In genomic region chr20:22339946-22340345, GRCh38 we compare ENCODE assay signal across 21 cellular contexts.
"Had no signal": no experiment of that assay in that cellular context is flagged by ENCODE, and none has a peak within 500 bp of the region (broad histone marks: within the 10 kb centered on the region; RNA-seq: fewer than 3 reads in every experiment).

No MANE protein-coding gene starts in this region.

- H3K27me3 Mint-ChIP-seq: activated CD4-positive, alpha-beta memory T cell treated with anti-CD3 and anti-CD28 coated beads for 36 hours had no signal

- H3K4me1 Mint-ChIP-seq: activated T-helper 17 cell treated with anti-CD3 and anti-CD28 coated beads, Interleukin-2, amount 50 U/mL, for 72 hours had no signal

- H3K4me3 ChIP-seq: gastrocnemius medialis, heart left ventricle, left lung, thyroid gland had no signal

- H3K36me3 Mint-ChIP-seq: activated CD4-positive, alpha-beta memory T cell treated with anti-CD3 and anti-CD28 coated beads for 36 hours; activated naive CD8-positive, alpha-beta T cell treated with anti-CD3 and anti-CD28 coated beads for 36 hours; WTC11 had no signal

- H3K27ac ChIP-seq: gastrocnemius medialis, heart left ventricle, left lung, thyroid gland had no signal

- H3K4me3 Mint-ChIP-seq: activated CD4-positive, alpha-beta memory T cell treated with anti-CD3 and anti-CD28 coated beads for 36 hours; activated CD4-positive, alpha-beta T cell treated with anti-CD3 and anti-CD28 coated beads for 36 hours; activated naive CD8-positive, alpha-beta T cell treated with anti-CD3 and anti-CD28 coated beads for 36 hours; activated T-helper 17 cell treated with anti-CD3 and anti-CD28 coated beads, Interleukin-2, amount 50 U/mL, for 72 hours had no signal

- H3K27ac Mint-ChIP-seq: activated CD4-positive, alpha-beta memory T cell treated with anti-CD3 and anti-CD28 coated beads for 36 hours; activated CD4-positive, alpha-beta T cell treated with anti-CD3 and anti-CD28 coated beads for 36 hours; activated naive CD8-positive, alpha-beta T cell treated with anti-CD3 and anti-CD28 coated beads for 36 hours; activated T-helper 17 cell treated with anti-CD3 and anti-CD28 coated beads, Interleukin-2, amount 50 U/mL, for 72 hours; nephron; WTC11 had no signal

- ATAC-seq: activated CD4-positive, alpha-beta T cell treated with anti-CD3 and anti-CD28 coated beads for 36 hours; activated T-helper 17 cell treated with anti-CD3 and anti-CD28 coated beads, Interleukin-2, amount 50 U/mL, for 72 hours; gastrocnemius medialis; heart left ventricle had no signal

- H3K4me1 ChIP-seq: gastrocnemius medialis, heart left ventricle, thyroid gland had no signal

- H3K27me3 ChIP-seq: gastrocnemius medialis, thyroid gland had no signal

- DNase-seq: activated CD4-positive, alpha-beta memory T cell treated with anti-CD3 and anti-CD28 coated beads for 36 hours; activated CD4-positive, alpha-beta T cell treated with anti-CD3 and anti-CD28 coated beads for 36 hours; activated naive CD4-positive, alpha-beta T cell; activated naive CD8-positive, alpha-beta T cell treated with anti-CD3 and anti-CD28 coated beads for 36 hours; activated T-cell treated with anti-CD3 and anti-CD28 coated beads for 4 hours; amniotic stem cell; dermis blood vessel endothelial cell; effector memory CD4-positive, alpha-beta T cell; gastrocnemius medialis; heart left ventricle; left lung; midbrain; nucleus accumbens; posterior cingulate gyrus; stimulated activated CD8-positive, alpha-beta memory T cell treated with anti-CD3 and anti-CD28 coated beads, Interleukin-4, amount 100 ng/mL, for 48 hours; stimulated activated naive CD4-positive, alpha-beta T cell; T-helper 2 cell; thyroid gland had no signal

- H3K9me3 ChIP-seq: gastrocnemius medialis, heart left ventricle, left lung, thyroid gland had no signal

- H3K9me3 Mint-ChIP-seq: activated CD4-positive, alpha-beta memory T cell treated with anti-CD3 and anti-CD28 coated beads for 36 hours; activated naive CD8-positive, alpha-beta T cell treated with anti-CD3 and anti-CD28 coated beads for 36 hours; activated T-helper 17 cell treated with anti-CD3 and anti-CD28 coated beads, Interleukin-2, amount 50 U/mL, for 72 hours; nephron; WTC11 had no signal

- H3K36me3 ChIP-seq: gastrocnemius medialis, heart left ventricle, left lung, thyroid gland had no signal
